3 cellular contexts compared by ENCODE assay signal in the genomic region with DNA sequence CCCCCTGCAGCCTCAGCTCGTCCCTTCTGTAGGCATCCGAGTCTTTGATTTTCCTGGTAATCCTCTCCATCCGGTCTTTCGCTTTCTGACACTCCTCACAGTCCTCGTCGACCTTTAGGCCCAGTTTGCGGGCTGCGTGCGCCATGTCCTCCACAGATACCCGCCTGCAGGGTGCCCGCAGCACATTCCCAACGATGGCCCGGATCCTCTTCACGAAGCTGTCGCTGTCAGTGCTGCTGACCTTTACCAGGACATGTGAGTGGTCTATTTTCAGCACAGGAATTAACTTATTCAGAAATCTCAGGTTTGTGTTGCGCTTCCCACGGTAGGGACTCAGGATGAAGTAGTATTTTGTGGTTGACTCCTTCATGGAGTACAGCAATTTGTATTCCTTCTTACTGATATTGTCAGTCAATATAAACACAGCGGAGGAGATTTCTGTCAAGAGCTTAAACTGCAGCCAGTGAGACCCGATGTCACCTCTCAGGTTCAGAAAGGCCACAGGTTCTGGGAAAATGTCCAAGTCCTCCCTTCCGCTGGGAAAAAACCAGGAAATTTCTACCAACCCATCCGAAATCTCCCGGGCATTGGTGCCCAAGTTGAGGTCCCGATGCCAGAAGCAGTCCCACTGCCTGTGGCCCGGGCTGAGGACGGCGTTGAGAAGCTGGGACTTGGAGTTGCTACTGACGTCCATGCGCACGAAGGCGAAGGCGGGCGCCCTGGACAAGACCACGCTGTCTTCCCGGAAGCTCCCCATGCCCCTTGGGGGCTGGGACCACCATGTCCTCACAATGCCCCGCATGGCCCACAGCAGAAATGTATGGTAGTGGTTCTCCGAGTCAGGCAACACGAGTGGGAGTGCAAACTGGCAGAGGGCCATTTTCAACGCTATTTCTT.
TF ChIP-seq lines count a peak whose summit lies in the region.

No MANE protein-coding gene starts in this region.

TF ChIP-seq in liver, 16 proteins besides CTCF, POLR2A, EP300 and RAD21:
- TF ChIP-seq EGR1 (IDR thresholded peaks at IDR 0.05; ENCODE audit: low read depth in 2 of 2) (no peak), FOXA2 (IDR thresholded peaks at IDR 0.05) (no peak), TAF1 (conservative IDR thresholded peaks at IDR 0.05) (no peak), HNF4A (conservative IDR thresholded peaks at IDR 0.05) (peak in 1 of 2 donors; percentile 27), FOXA1 (IDR thresholded peaks at IDR 0.05) (no peak), RXRA (IDR thresholded peaks at IDR 0.05) (peak; percentile 41 to 69), NR2F2 (IDR thresholded peaks at IDR 0.05) (peak; percentile 19)
TF ChIP-seq in liver: peak in this region for 3.

TF ChIP-seq in HepG2, 621 proteins besides CTCF, POLR2A, EP300 and RAD21:
- TF ChIP-seq, protein P1, sequence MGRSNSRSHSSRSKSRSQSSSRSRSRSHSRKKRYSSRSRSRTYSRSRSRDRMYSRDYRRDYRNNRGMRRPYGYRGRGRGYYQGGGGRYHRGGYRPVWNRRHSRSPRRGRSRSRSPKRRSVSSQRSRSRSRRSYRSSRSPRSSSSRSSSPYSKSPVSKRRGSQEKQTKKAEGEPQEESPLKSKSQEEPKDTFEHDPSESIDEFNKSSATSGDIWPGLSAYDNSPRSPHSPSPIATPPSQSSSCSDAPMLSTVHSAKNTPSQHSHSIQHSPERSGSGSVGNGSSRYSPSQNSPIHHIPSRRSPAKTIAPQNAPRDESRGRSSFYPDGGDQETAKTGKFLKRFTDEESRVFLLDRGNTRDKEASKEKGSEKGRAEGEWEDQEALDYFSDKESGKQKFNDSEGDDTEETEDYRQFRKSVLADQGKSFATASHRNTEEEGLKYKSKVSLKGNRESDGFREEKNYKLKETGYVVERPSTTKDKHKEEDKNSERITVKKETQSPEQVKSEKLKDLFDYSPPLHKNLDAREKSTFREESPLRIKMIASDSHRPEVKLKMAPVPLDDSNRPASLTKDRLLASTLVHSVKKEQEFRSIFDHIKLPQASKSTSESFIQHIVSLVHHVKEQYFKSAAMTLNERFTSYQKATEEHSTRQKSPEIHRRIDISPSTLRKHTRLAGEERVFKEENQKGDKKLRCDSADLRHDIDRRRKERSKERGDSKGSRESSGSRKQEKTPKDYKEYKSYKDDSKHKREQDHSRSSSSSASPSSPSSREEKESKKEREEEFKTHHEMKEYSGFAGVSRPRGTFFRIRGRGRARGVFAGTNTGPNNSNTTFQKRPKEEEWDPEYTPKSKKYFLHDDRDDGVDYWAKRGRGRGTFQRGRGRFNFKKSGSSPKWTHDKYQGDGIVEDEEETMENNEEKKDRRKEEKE (IDR thresholded peaks at IDR 0.05) = no peak
- TF ChIP-seq ZHX2 (IDR thresholded peaks at IDR 0.05; ENCODE audit: low read depth) = no peak
- no peak for TF ChIP-seq ZHX2 (CRISPR knock-in tag; IDR thresholded peaks at IDR 0.05; ENCODE audit: borderline replicate concordance)
- TF ChIP-seq ZNF790 (CRISPR knock-in tag; IDR thresholded peaks at IDR 0.05; ENCODE audit: borderline replicate concordance) = no peak
- TF ChIP-seq PITX1 (CRISPR knock-in tag; IDR thresholded peaks at IDR 0.05) = no peak
- TF ChIP-seq RBM22 (optimal IDR thresholded peaks at IDR 0.05; ENCODE audit: low read length) = no peak
- TF ChIP-seq ZBTB49 (CRISPR knock-in tag; IDR thresholded peaks at IDR 0.05; ENCODE audit: borderline replicate concordance) = no peak
- no peak for TF ChIP-seq RAD51 (IDR thresholded peaks at IDR 0.05; ENCODE audit: borderline replicate concordance)
- no peak for TF ChIP-seq GFI1 (CRISPR knock-in tag; IDR thresholded peaks at IDR 0.05; ENCODE audit: borderline replicate concordance)
- TF ChIP-seq ARHGAP35 (CRISPR knock-in tag; IDR thresholded peaks at IDR 0.05; ENCODE audit: borderline replicate concordance) = no peak
- no peak for TF ChIP-seq TOPORS (CRISPR knock-in tag; IDR thresholded peaks at IDR 0.05)
- TF ChIP-seq HNRNPUL1 (IDR thresholded peaks at IDR 0.05; ENCODE audit: low read depth, low read length) = no peak

TF ChIP-seq in K562, 482 proteins besides CTCF, POLR2A, EP300 and RAD21:
- TF ChIP-seq ARHGAP35 (IDR thresholded peaks at IDR 0.05; ENCODE audit: partially characterized antibody) (no peak), HEY1 (CRISPR knock-in tag; IDR thresholded peaks at IDR 0.05; ENCODE audit: borderline replicate concordance) (no peak), FOXP4 (CRISPR knock-in tag; IDR thresholded peaks at IDR 0.05; ENCODE audit: borderline replicate concordance) (no peak), MAZ (CRISPR knock-in tag; conservative IDR thresholded peaks at IDR 0.05 in 1 of 2, IDR thresholded peaks at IDR 0.05 in 1 of 2) (no peak), ETV5 (CRISPR knock-in tag; IDR thresholded peaks at IDR 0.05; ENCODE audit: low read depth) (no peak), TEAD1 (CRISPR knock-in tag; IDR thresholded peaks at IDR 0.05) (no peak), HMGXB4 (CRISPR knock-in tag; IDR thresholded peaks at IDR 0.05) (no peak), ZNF253 (CRISPR knock-in tag; conservative IDR thresholded peaks at IDR 0.05) (no peak), MCM7 (IDR thresholded peaks at IDR 0.05) (no peak)
- TF ChIP-seq, protein P2, sequence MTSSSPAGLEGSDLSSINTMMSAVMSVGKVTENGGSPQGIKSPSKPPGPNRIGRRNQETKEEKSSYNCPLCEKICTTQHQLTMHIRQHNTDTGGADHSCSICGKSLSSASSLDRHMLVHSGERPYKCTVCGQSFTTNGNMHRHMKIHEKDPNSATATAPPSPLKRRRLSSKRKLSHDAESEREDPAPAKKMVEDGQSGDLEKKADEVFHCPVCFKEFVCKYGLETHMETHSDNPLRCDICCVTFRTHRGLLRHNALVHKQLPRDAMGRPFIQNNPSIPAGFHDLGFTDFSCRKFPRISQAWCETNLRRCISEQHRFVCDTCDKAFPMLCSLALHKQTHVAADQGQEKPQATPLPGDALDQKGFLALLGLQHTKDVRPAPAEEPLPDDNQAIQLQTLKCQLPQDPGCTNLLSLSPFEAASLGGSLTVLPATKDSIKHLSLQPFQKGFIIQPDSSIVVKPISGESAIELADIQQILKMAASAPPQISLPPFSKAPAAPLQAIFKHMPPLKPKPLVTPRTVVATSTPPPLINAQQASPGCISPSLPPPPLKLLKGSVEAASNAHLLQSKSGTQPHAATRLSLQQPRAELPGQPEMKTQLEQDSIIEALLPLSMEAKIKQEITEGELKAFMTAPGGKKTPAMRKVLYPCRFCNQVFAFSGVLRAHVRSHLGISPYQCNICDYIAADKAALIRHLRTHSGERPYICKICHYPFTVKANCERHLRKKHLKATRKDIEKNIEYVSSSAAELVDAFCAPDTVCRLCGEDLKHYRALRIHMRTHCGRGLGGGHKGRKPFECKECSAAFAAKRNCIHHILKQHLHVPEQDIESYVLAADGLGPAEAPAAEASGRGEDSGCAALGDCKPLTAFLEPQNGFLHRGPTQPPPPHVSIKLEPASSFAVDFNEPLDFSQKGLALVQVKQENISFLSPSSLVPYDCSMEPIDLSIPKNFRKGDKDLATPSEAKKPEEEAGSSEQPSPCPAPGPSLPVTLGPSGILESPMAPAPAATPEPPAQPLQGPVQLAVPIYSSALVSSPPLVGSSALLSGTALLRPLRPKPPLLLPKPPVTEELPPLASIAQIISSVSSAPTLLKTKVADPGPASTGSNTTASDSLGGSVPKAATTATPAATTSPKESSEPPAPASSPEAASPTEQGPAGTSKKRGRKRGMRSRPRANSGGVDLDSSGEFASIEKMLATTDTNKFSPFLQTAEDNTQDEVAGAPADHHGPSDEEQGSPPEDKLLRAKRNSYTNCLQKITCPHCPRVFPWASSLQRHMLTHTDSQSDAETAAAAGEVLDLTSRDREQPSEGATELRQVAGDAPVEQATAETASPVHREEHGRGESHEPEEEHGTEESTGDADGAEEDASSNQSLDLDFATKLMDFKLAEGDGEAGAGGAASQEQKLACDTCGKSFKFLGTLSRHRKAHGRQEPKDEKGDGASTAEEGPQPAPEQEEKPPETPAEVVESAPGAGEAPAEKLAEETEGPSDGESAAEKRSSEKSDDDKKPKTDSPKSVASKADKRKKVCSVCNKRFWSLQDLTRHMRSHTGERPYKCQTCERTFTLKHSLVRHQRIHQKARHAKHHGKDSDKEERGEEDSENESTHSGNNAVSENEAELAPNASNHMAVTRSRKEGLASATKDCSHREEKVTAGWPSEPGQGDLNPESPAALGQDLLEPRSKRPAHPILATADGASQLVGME (CRISPR knock-in tag; IDR thresholded peaks at IDR 0.05) = no peak
